In genomic region chr16:74862743-74863244, GRCh38 we compare ENCODE assay signal across 8 cellular contexts.
A peak's percentile ranks its signal among the peaks of the same experiment; 100 is the strongest.
DNase-seq lines count a peak whose midpoint lies in the region; ATAC-seq, FAIRE-seq and TF ChIP-seq lines count a peak whose summit lies in the region.

No MANE protein-coding gene starts in this region.

- no peak for TF ChIP-seq EP300 in A549 (IDR thresholded peaks at IDR 0.05)

- H3K27me3 ChIP-seq in DOHH2 (ENCODE audit: control insufficient read depth, low read length): no peaks in the 10 kb centered on the region
- no peaks in the 10 kb centered on the region for H3K27me3 ChIP-seq in astrocyte (ENCODE audit: insufficient read depth, low read length)
- H3K27me3 ChIP-seq in thoracic aorta (replicated peaks; ENCODE audit: insufficient read depth): no peaks in the 10 kb centered on the region

- peaks cover 4% of the 10 kb centered on the region for H3K36me3 Mint-ChIP-seq in astrocyte (ENCODE audit: low read depth, unreplicated experiment)

- H3K4me2 ChIP-seq in A549 (no peak overlapping the region), DOHH2 (ENCODE audit: low read length) (peak overlapping the region; percentile 63), astrocyte (ENCODE audit: low read length) (no peak overlapping the region)

- FAIRE-seq in A549 (lab: Jason Lieb, UNC) (no peak), astrocyte (lab: Jason Lieb, UNC) (no peak)

- WGBS in A549 (ENCODE audit: missing lambda C conversion rate): 19% methylated on average over 10 of the region's 10 CpGs

- H3F3A ChIP-seq in DOHH2 (ENCODE audit: control insufficient read depth, insufficient read depth): no peaks in the 10 kb centered on the region

- ATAC-seq in A549 (peak; percentile 88 to 89), thoracic aorta (ENCODE audit: insufficient number of reproducible peaks, low FRiP score, low read depth) (no peak), HG02610 (IDR thresholded peaks at IDR 0.05; ENCODE audit: unreplicated experiment) (no peak)

- TF ChIP-seq RAD21 in A549 (conservative IDR thresholded peaks at IDR 0.05 in 1 of 2, IDR thresholded peaks at IDR 0.05 in 1 of 2): peak; percentile 94 to 98

- DNase-seq in A549 (ENCODE audit: low read depth in 1 of 2, low spot score in 1 of 2) (peak; percentile 63 to 69), HEK293T (ENCODE audit: extremely low spot score) (peak; percentile 58), NCI-H2171 treated with DMSO at 0.1 percent for 48 hours (lab: John Stamatoyannopoulos, UW) (peak; percentile 77), astrocyte (ENCODE audit: low read depth) (peak; percentile 16), inferior parietal cortex (ENCODE audit: extremely low spot score) (peak; percentile 77), thoracic aorta (ENCODE audit: low spot score) (no peak)

- H3K4me1 Mint-ChIP-seq in astrocyte (ENCODE audit: low read depth, unreplicated experiment): no peaks in the 10 kb centered on the region

- H3K27me3 Mint-ChIP-seq in astrocyte (ENCODE audit: low read depth, unreplicated experiment): no peaks in the 10 kb centered on the region

- no peak overlapping the region for H2AFZ ChIP-seq in astrocyte (ENCODE audit: low read depth, low read length)

- H3K4me1 ChIP-seq in A549: no peaks in the 10 kb centered on the region
- peaks cover 12% of the 10 kb centered on the region for H3K4me1 ChIP-seq in DOHH2 (ENCODE audit: control insufficient read depth, low read length)
- H3K4me1 ChIP-seq in astrocyte (ENCODE audit: insufficient read depth, low read length): peaks cover 5% of the 10 kb centered on the region
- peaks cover 0 to 3% of the 10 kb centered on the region in 2 donors for H3K4me1 ChIP-seq in thoracic aorta (ENCODE audit: control insufficient read depth in 1 of 2, low read depth in 2 of 2)

- TF ChIP-seq CTCF in A549 (IDR thresholded peaks at IDR 0.05) (peak; percentile 97), DOHH2 (IDR thresholded peaks at IDR 0.05; ENCODE audit: low read depth, low read length, poor library complexity, severe bottlenecking) (peak; percentile 81), astrocyte (IDR thresholded peaks at IDR 0.05; ENCODE audit: insufficient read depth, low read depth, low read length) (peak; percentile 75), thoracic aorta (IDR thresholded peaks at IDR 0.05) (peak; percentile 74)

- H4K20me1 ChIP-seq in DOHH2 (ENCODE audit: control insufficient read depth, insufficient read depth, low read depth, low read length) (no peaks in the 10 kb centered on the region), astrocyte (ENCODE audit: insufficient read depth, low read length) (no peaks in the 10 kb centered on the region)

- H3K4me3 ChIP-seq in A549 (no peak overlapping the region), DOHH2 (ENCODE audit: low read length) (peak overlapping the region; percentile 8; the same call in 1 of the 2 replicates), astrocyte (ENCODE audit: insufficient read depth, low read depth, low read length) (no peak overlapping the region), thoracic aorta (no peak overlapping the region)

- no peak overlapping the region for H3K4me3 Mint-ChIP-seq in astrocyte (ENCODE audit: unreplicated experiment)

- no peaks in the 10 kb centered on the region for H3K9me3 Mint-ChIP-seq in astrocyte (ENCODE audit: unreplicated experiment)

- H3K79me2 ChIP-seq in DOHH2 (ENCODE audit: control insufficient read depth, low read length) (no peaks in the 10 kb centered on the region), astrocyte (ENCODE audit: insufficient read depth, low read length) (no peaks in the 10 kb centered on the region)

- TF ChIP-seq POLR2A in A549 (IDR thresholded peaks at IDR 0.05; ENCODE audit: low read length): no peak

- no peaks in the 10 kb centered on the region for H3K9me2 ChIP-seq in DOHH2 (replicated peaks; ENCODE audit: control insufficient read depth, low read length)

- CTCF ChIA-PET in A549 (lab: Yijun Ruan, JAX) (interaction anchor here (0.5 to 7.3 kb wide), 93 partner anchors 8 to 558 kb away, joined by 3 to 176 read pairs (median 6); partner anchors contain the start of genes FA2H, MLKL and RFWD3), HEK293T (lab: Yijun Ruan, JAX) (interaction anchor here (0.5 to 2.9 kb wide), 31 partner anchors 9 to 277 kb away, joined by 3 to 30 read pairs (median 4); partner anchors contain the start of genes FA2H and RFWD3)

- no peak overlapping the region for H3K9ac ChIP-seq in astrocyte (ENCODE audit: low read length)

- no peak overlapping the region for H3K27ac Mint-ChIP-seq in astrocyte (ENCODE audit: unreplicated experiment)

- no peak overlapping the region for H3K27ac ChIP-seq in A549
- H3K27ac ChIP-seq in DOHH2 (ENCODE audit: low read depth, low read length): no peak overlapping the region
- no peak overlapping the region for H3K27ac ChIP-seq in astrocyte (ENCODE audit: low read depth, low read length)
- H3K27ac ChIP-seq in thoracic aorta: no peak overlapping the region

- H3K36me3 ChIP-seq in DOHH2 (ENCODE audit: control insufficient read depth, low read length): no peaks in the 10 kb centered on the region
- H3K36me3 ChIP-seq in astrocyte (ENCODE audit: insufficient read depth, low read length): no peaks in the 10 kb centered on the region
- no peaks in the 10 kb centered on the region for H3K36me3 ChIP-seq in thoracic aorta

- POLR2A ChIA-PET in A549 (lab: Yijun Ruan, JAX): interaction anchor here (0.6 to 1.5 kb wide), 3 partner anchors 89 to 211 kb away, joined by 3 to 4 read pairs (median 3); partner anchors contain the start of genes FA2H and RFWD3
- POLR2A ChIA-PET in HEK293T (lab: Yijun Ruan, JAX): interaction anchor here (1.5 kb wide), 1 partner anchor 48 kb away, joined by 4 read pairs; no protein-coding TSS in a partner anchor

- H3K9me3 ChIP-seq in A549: no peaks in the 10 kb centered on the region
- H3K9me3 ChIP-seq in DOHH2 (ENCODE audit: control insufficient read depth, insufficient read depth, low read length): no peaks in the 10 kb centered on the region
- H3K9me3 ChIP-seq in astrocyte (ENCODE audit: insufficient read depth, low read depth, low read length): no peaks in the 10 kb centered on the region
- H3K9me3 ChIP-seq in thoracic aorta: no peaks in the 10 kb centered on the region

TF ChIP-seq in A549, 52 proteins besides CTCF, POLR2A, EP300 and RAD21:
- TF ChIP-seq SMC3 (IDR thresholded peaks at IDR 0.05) (peak; percentile 92), TP53 (CRISPR knock-in tag; IDR thresholded peaks at IDR 0.05) (no peak)

TF ChIP-seq in HEK293T, 16 proteins besides CTCF, POLR2A, EP300 and RAD21:
- TF ChIP-seq ZNF384 (IDR thresholded peaks at IDR 0.05): no peak
- TF ChIP-seq BHLHE40 (IDR thresholded peaks at IDR 0.05; ENCODE audit: borderline replicate concordance): no peak
- TF ChIP-seq LEF1 (IDR thresholded peaks at IDR 0.05; ENCODE audit: borderline replicate concordance): no peak
- no peak for TF ChIP-seq FOXK2 (IDR thresholded peaks at IDR 0.05)
- no peak for TF ChIP-seq SUZ12 (IDR thresholded peaks at IDR 0.05)
- TF ChIP-seq L3MBTL2 (conservative IDR thresholded peaks at IDR 0.05): no peak
- no peak for TF ChIP-seq CTBP1 (IDR thresholded peaks at IDR 0.05; ENCODE audit: borderline replicate concordance)
- TF ChIP-seq ARNT (IDR thresholded peaks at IDR 0.05): no peak
- no peak for TF ChIP-seq NFRKB (IDR thresholded peaks at IDR 0.05)
- TF ChIP-seq PKNOX1 (IDR thresholded peaks at IDR 0.05): no peak
- no peak for TF ChIP-seq FOXA1 (IDR thresholded peaks at IDR 0.05)
- no peak for TF ChIP-seq SP1 (IDR thresholded peaks at IDR 0.05)
- no peak for TF ChIP-seq TARDBP (IDR thresholded peaks at IDR 0.05)
- no peak for TF ChIP-seq FOXM1 (IDR thresholded peaks at IDR 0.05; ENCODE audit: borderline replicate concordance)
- no peak for TF ChIP-seq ELF4 (IDR thresholded peaks at IDR 0.05)
- no peak for TF ChIP-seq HDGF (IDR thresholded peaks at IDR 0.05; ENCODE audit: borderline replicate concordance)

Comparison
In these comparisons a context has a peak if more than half of its experiments do, and no peak if none do; other contexts are left out.
1. ATAC-seq: peak in A549 (2 of 2); none in thoracic aorta (single experiment) and HG02610 (single experiment).
2. Peak in every context shown above with its lines, with median percentiles within 50 percentile points of each other: CTCF ChIP-seq.